Comparison of ENCODE assay signal across 19 cellular contexts in the genomic region with DNA sequence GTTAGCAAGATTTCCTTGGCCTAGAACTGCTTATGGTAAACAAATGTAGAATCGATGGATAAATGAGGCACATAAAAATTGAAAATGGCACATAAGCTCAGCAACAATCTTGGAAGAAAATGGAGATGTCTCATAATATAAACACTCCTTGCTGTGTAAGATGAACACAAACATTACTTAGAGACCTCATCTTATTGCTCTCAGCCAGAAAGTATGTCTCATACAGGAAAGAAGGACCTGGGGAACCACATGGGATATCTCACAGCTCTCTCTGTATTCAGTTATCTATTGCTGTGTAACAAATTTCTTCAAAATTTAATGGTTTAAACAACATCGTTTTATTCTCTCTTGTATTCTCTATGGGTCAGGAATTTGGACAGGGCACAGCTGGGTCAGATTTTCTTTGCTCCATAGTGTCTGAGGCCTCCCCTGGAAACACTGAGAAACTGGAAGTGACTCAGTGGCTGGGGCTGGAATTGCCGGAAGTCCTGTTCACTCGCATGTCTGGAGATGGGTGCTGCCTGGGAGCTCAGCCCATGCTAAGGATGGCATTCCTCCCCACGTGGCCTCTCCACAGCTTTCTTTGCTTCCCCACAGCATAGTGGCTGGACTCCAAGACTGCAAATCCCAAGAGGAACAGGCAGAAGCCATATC.
DNase-seq lines count a peak whose midpoint lies in the region; ATAC-seq and TF ChIP-seq lines count a peak whose summit lies in the region.
"Had no signal": no experiment of that assay in that cellular context is flagged by ENCODE, and none has a peak within 500 bp of the region (broad histone marks: within the 10 kb centered on the region; RNA-seq: fewer than 3 reads in every experiment).

No MANE protein-coding gene starts in this region.

- H3K9me2 ChIP-seq in PC-3 (replicated peaks; ENCODE audit: low read length), result no peaks in the 10 kb centered on the region

- TF ChIP-seq CTCF in BJ (IDR thresholded peaks at IDR 0.05; ENCODE audit: insufficient read depth, low read depth, low read length) (no peak), PC-3 (conservative IDR thresholded peaks at IDR 0.05; ENCODE audit: low read depth, low read length) (no peak)

- H3K4me3 ChIP-seq in BJ (ENCODE audit: low read depth, low read length), result no peak overlapping the region
- H3K4me3 ChIP-seq in PC-3 (ENCODE audit: low read length), result no peak overlapping the region
- H3K4me3 ChIP-seq: BLaER1, gastroesophageal sphincter, mucosa of descending colon had no signal

- BruUV-seq in PC-3 (replicated peaks; lab: Mats Ljungman, UMichigan), result no TSS peak

- H3F3A ChIP-seq in PC-3 (ENCODE audit: low read length, unreplicated experiment), result no peaks in the 10 kb centered on the region

- peaks cover 13% of the 10 kb centered on the region for H3K4me1 ChIP-seq in PC-3 (ENCODE audit: insufficient read depth, low read length)
- H3K4me1 ChIP-seq: BLaER1 had no signal

- no peaks in the 10 kb centered on the region for H3K79me2 ChIP-seq in PC-3 (ENCODE audit: low read length)

- DNase-seq in BJ (ENCODE audit: low read depth), result peak; percentile 31
- peak; percentile 62 for DNase-seq in PC-3
- DNase-seq in dedifferentiated amniotic fluid mesenchymal stem cell (ENCODE audit: extremely low spot score), result peak; percentile 54
- DNase-seq in myocyte (ENCODE audit: low read depth), result peak; percentile 41
- DNase-seq in activated CD4-positive, alpha-beta T cell treated with anti-CD3 and anti-CD28 coated beads for 1 hour, result no peak
- DNase-seq in NCI-H524 treated with DMSO at 0.1 percent for 48 hours (lab: John Stamatoyannopoulos, UW), result no peak
- no peak for DNase-seq in AML-193 (lab: John Stamatoyannopoulos, UW)
- DNase-seq: activated CD8-positive, alpha-beta memory T cell treated with anti-CD3 and anti-CD28 coated beads, Interleukin-2, amount 50 U/mL, for 48 hours; activated naive CD8-positive, alpha-beta T cell treated with anti-CD3 and anti-CD28 coated beads, Interleukin-2, amount 10 ng/mL, durations not matched to agents 7 days and 5 days; cortex of kidney; DMS79; islet precursor cell; mucosa of descending colon; NCI-H1436; NCI-H446; posterior cingulate gyrus had no signal

- peak overlapping the region; percentile 1 for H3K4me2 ChIP-seq in PC-3 (ENCODE audit: low read length)
- H3K4me2 ChIP-seq: BLaER1 had no signal

- ATAC-seq in PC-3 (peak; percentile 89), GM19023 (IDR thresholded peaks at IDR 0.05; ENCODE audit: unreplicated experiment) (no peak)
- ATAC-seq: gastroesophageal sphincter, mucosa of descending colon had no signal

- H3K36me3 ChIP-seq in BJ (ENCODE audit: control insufficient read depth, insufficient read depth, low read length), result no peaks in the 10 kb centered on the region
- H3K36me3 ChIP-seq in PC-3 (ENCODE audit: low read depth, low read length), result no peaks in the 10 kb centered on the region
- H3K36me3 ChIP-seq: BLaER1, gastroesophageal sphincter had no signal

- H3K27me3 ChIP-seq in BJ (ENCODE audit: control insufficient read depth, insufficient read depth, low read length), result no peaks in the 10 kb centered on the region
- H3K27me3 ChIP-seq in PC-3 (ENCODE audit: low read length), result no peaks in the 10 kb centered on the region
- H3K27me3 ChIP-seq: BLaER1, gastroesophageal sphincter had no signal

- peak overlapping the region; percentile 61 for H3K9ac ChIP-seq in PC-3 (ENCODE audit: low read length)
- H3K9ac ChIP-seq: BLaER1 had no signal

- POLR2A ChIA-PET in BJ (lab: Charles Lee), result no interaction called here
- POLR2A ChIA-PET in PC-3 (lab: Charles Lee; ENCODE audit: unreplicated experiment), result interaction anchor here (0.6 kb wide), 1 partner anchor 35 kb away, joined by 3 read pairs; no protein-coding TSS in a partner anchor

- H3K27ac ChIP-seq in PC-3 (ENCODE audit: low read length), result peak overlapping the region; percentile 86
- H3K27ac ChIP-seq: BLaER1, gastroesophageal sphincter had no signal

- CTCF ChIA-PET in BJ (lab: Yijun Ruan, JAX) (interaction anchor here (0.7 to 1.6 kb wide), 4 partner anchors 8 to 405 kb away, joined by 3 to 4 read pairs (median 3); no protein-coding TSS in a partner anchor), PC-3 (lab: Charles Lee) (interaction anchor here (0.6 to 0.7 kb wide), 3 partner anchors 96 to 359 kb away, joined by 3 to 4 read pairs (median 3); no protein-coding TSS in a partner anchor)

- H4K20me1 ChIP-seq in PC-3 (ENCODE audit: low read length), result no peaks in the 10 kb centered on the region
- H4K20me1 ChIP-seq: BLaER1 had no signal

- no peaks in the 10 kb centered on the region for H3K9me3 ChIP-seq in PC-3 (ENCODE audit: low read length)
- H3K9me3 ChIP-seq: BLaER1, gastroesophageal sphincter, mucosa of descending colon had no signal

- intact Hi-C loops in PC-3 (cut with micrococcal nuclease), result no loop called here

- peak overlapping the region; percentile 76 for H2AFZ ChIP-seq in PC-3 (ENCODE audit: low read length)

Comparison
In these comparisons a context has a peak if more than half of its experiments do, and no peak if none do; other contexts are left out.
1. DNase-seq: peak in BJ (single experiment), PC-3 (single experiment), dedifferentiated amniotic fluid mesenchymal stem cell (single experiment) and myocyte (single experiment); none in activated CD4-positive, alpha-beta T cell treated with anti-CD3 and anti-CD28 coated beads for 1 hour (single experiment), NCI-H524 treated with DMSO at 0.1 percent for 48 hours (single experiment) and AML-193 (0 of 2).